In the genomic region with DNA sequence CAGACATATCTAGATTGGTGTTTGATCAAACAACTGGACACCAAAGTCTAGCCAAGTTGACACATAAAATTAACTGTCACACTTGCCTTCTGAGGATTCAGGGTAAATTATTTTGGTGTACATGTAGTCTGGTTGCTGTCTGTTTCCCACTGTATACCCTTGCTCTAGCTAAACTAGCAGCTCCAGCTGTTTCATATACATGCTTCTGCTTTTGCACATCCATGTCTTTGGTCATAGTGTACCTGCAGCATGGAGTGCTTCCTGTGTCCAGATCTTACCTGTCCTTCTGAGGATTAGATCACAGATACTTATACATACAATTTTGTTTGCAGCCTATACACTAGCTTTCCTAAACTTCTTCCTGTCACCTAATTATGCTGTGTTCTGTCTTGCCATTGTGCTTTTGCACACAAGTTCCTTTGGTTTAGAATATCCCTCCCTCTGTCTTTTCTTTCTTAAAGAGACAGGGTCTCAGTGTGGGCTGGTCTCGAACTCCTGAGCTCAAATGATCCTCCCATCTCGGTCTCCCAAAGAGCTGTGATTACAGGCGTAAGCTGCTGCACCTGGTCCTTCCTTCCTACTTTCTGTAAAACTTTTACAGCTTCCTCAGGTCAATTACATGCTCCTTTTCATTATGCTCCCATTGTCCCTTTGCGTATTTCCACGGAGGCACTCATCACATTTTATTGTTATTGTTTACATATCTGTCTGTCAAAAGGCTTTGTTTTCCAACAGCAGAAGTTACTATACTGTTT, we compare ENCODE assay signal across 1 cellular context.
TF ChIP-seq lines count a peak whose summit lies in the region.

No MANE protein-coding gene starts in this region.

TF ChIP-seq in GM12878, 131 proteins besides CTCF, POLR2A, EP300 and RAD21 (continued from another document):
- TF ChIP-seq, protein P1, sequence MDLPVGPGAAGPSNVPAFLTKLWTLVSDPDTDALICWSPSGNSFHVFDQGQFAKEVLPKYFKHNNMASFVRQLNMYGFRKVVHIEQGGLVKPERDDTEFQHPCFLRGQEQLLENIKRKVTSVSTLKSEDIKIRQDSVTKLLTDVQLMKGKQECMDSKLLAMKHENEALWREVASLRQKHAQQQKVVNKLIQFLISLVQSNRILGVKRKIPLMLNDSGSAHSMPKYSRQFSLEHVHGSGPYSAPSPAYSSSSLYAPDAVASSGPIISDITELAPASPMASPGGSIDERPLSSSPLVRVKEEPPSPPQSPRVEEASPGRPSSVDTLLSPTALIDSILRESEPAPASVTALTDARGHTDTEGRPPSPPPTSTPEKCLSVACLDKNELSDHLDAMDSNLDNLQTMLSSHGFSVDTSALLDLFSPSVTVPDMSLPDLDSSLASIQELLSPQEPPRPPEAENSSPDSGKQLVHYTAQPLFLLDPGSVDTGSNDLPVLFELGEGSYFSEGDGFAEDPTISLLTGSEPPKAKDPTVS (IDR thresholded peaks at IDR 0.05; ENCODE audit: low read depth, low read length) = no peak
- TF ChIP-seq CREB1 (IDR thresholded peaks at IDR 0.05; ENCODE audit: low read depth) (no peak), MTA2 (IDR thresholded peaks at IDR 0.05; ENCODE audit: low read depth) (no peak), ZNF207 (IDR thresholded peaks at IDR 0.05; ENCODE audit: borderline replicate concordance) (no peak), SMAD5 (IDR thresholded peaks at IDR 0.05; ENCODE audit: low read depth) (no peak), KDM1A (IDR thresholded peaks at IDR 0.05; ENCODE audit: borderline replicate concordance) (no peak)
- TF ChIP-seq, protein P2, sequence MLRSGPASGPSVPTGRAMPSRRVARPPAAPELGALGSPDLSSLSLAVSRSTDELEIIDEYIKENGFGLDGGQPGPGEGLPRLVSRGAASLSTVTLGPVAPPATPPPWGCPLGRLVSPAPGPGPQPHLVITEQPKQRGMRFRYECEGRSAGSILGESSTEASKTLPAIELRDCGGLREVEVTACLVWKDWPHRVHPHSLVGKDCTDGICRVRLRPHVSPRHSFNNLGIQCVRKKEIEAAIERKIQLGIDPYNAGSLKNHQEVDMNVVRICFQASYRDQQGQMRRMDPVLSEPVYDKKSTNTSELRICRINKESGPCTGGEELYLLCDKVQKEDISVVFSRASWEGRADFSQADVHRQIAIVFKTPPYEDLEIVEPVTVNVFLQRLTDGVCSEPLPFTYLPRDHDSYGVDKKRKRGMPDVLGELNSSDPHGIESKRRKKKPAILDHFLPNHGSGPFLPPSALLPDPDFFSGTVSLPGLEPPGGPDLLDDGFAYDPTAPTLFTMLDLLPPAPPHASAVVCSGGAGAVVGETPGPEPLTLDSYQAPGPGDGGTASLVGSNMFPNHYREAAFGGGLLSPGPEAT (IDR thresholded peaks at IDR 0.05; ENCODE audit: low read depth) = no peak
- TF ChIP-seq, protein P3, sequence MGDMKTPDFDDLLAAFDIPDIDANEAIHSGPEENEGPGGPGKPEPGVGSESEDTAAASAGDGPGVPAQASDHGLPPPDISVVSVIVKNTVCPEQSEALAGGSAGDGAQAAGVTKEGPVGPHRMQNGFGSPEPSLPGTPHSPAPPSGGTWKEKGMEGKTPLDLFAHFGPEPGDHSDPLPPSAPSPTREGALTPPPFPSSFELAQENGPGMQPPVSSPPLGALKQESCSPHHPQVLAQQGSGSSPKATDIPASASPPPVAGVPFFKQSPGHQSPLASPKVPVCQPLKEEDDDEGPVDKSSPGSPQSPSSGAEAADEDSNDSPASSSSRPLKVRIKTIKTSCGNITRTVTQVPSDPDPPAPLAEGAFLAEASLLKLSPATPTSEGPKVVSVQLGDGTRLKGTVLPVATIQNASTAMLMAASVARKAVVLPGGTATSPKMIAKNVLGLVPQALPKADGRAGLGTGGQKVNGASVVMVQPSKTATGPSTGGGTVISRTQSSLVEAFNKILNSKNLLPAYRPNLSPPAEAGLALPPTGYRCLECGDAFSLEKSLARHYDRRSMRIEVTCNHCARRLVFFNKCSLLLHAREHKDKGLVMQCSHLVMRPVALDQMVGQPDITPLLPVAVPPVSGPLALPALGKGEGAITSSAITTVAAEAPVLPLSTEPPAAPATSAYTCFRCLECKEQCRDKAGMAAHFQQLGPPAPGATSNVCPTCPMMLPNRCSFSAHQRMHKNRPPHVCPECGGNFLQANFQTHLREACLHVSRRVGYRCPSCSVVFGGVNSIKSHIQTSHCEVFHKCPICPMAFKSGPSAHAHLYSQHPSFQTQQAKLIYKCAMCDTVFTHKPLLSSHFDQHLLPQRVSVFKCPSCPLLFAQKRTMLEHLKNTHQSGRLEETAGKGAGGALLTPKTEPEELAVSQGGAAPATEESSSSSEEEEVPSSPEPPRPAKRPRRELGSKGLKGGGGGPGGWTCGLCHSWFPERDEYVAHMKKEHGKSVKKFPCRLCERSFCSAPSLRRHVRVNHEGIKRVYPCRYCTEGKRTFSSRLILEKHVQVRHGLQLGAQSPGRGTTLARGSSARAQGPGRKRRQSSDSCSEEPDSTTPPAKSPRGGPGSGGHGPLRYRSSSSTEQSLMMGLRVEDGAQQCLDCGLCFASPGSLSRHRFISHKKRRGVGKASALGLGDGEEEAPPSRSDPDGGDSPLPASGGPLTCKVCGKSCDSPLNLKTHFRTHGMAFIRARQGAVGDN (IDR thresholded peaks at IDR 0.05) = no peak
